In the genomic region with DNA sequence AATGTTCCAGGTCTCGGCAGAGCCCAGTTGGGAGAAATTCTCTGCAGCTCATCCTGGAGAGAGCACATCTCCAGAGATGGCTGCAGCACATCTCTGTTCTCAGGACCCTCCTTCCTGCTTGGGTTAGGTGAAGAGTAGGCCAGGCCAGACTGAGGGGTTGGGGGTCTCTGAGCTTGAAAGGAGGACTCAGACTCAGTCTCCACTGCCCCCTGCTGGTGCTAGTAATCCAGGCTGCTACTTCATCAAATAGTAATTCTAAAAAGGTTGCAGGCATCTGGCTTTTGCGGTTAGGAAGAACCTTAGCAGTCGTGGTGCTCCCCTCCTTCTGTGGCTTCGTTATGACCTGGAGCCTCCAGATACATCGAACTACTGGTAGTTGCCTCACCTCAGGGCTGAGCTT, we compare ENCODE assay signal across 8 cellular contexts. TPM values are rescaled to one million over a fixed set of nuclear protein-coding genes. Genes with fewer than 3 reads are reported as not detected.
DNase-seq lines count a peak whose midpoint lies in the region; ATAC-seq and TF ChIP-seq lines count a peak whose summit lies in the region.

No MANE protein-coding gene starts in this region.

- H4K5ac ChIP-seq in mesendoderm (ENCODE audit: low read length) = no peak overlapping the region

- TF ChIP-seq CTCF in KMS-11 (conservative IDR thresholded peaks at IDR 0.05; ENCODE audit: low read depth, low read length) (peak; percentile 70), astrocyte of the spinal cord (IDR thresholded peaks at IDR 0.05; ENCODE audit: low read depth, low read length) (peak; percentile 79)

- ATAC-seq in GM21786 (IDR thresholded peaks at IDR 0.05; ENCODE audit: unreplicated experiment) (no peak), HG02981 (IDR thresholded peaks at IDR 0.05; ENCODE audit: unreplicated experiment) (no peak)

- H3K56ac ChIP-seq in mesendoderm (ENCODE audit: low read length) = no peak overlapping the region

- H3K79me2 ChIP-seq in KMS-11 (ENCODE audit: insufficient read depth, low read depth) (no peaks in the 10 kb centered on the region), mesendoderm (ENCODE audit: control insufficient read depth, insufficient read depth, low read length) (no peaks in the 10 kb centered on the region)

- H2BK120ac ChIP-seq in mesendoderm (ENCODE audit: low read depth, low read length) = no peak overlapping the region

- H4K20me1 ChIP-seq in KMS-11 (ENCODE audit: insufficient read depth) = no peaks in the 10 kb centered on the region

- peaks cover 7% of the 10 kb centered on the region for H3K79me1 ChIP-seq in mesendoderm (ENCODE audit: low read length)

- H3K4me1 ChIP-seq in KMS-11 (ENCODE audit: low read depth, poor library complexity, severe bottlenecking) (peaks cover 6% of the 10 kb centered on the region), mesendoderm (ENCODE audit: control insufficient read depth, low read depth, low read length) (peaks cover 5% of the 10 kb centered on the region)
- H3K4me1 ChIP-seq in effector memory CD4-positive, alpha-beta T cell (ENCODE audit: control insufficient read depth, insufficient read depth, low read length, poor library complexity, severe bottlenecking) = no peaks in the 10 kb centered on the region

- no peaks in the 10 kb centered on the region for H3K9me3 ChIP-seq in effector memory CD4-positive, alpha-beta T cell (ENCODE audit: control insufficient read depth, low read length)

- DNase-seq in Daoy (ENCODE audit: low read depth) = peak; percentile 24
- DNase-seq in astrocyte of the spinal cord (ENCODE audit: low read depth, low spot score) = no peak
- DNase-seq in mesendoderm = peak; percentile 80
- no peak for DNase-seq in MV-4-11 (lab: John Stamatoyannopoulos, UW)
- DNase-seq in effector memory CD4-positive, alpha-beta T cell = no peak

- no peak overlapping the region for H4K8ac ChIP-seq in mesendoderm (ENCODE audit: low read depth, low read length)

- H3K4ac ChIP-seq in mesendoderm (ENCODE audit: low read depth, low read length) = no peak overlapping the region

- in situ Hi-C loops in astrocyte of the spinal cord (cut with HindIII; ENCODE audit: low sequenced_read_pairs) = no loop called here

- H3K4me2 ChIP-seq in KMS-11 (no peak overlapping the region), mesendoderm (ENCODE audit: low read length) (no peak overlapping the region)

- H3K9ac ChIP-seq in KMS-11 (no peak overlapping the region), mesendoderm (ENCODE audit: low read length) (no peak overlapping the region)

- no peak overlapping the region for H2BK15ac ChIP-seq in mesendoderm (replicated peaks; ENCODE audit: low read depth)

- H2BK5ac ChIP-seq in mesendoderm (ENCODE audit: low read length) = no peak overlapping the region

- no CpG with 5 or more reads among the region's 5 CpGs for WGBS in mesendoderm (ENCODE audit: extremely low coverage, insufficient coverage, low lambda C conversion rate)

- H3K27me3 ChIP-seq in KMS-11 (ENCODE audit: insufficient read depth, low read depth) (no peaks in the 10 kb centered on the region), mesendoderm (ENCODE audit: insufficient read depth, low read length, poor library complexity) (no peaks in the 10 kb centered on the region)
- no peaks in the 10 kb centered on the region for H3K27me3 ChIP-seq in effector memory CD4-positive, alpha-beta T cell (replicated peaks; ENCODE audit: control insufficient read depth, insufficient read depth, low read length, poor library complexity, severe bottlenecking)

- H3K27ac ChIP-seq in KMS-11 = no peak overlapping the region
- H3K27ac ChIP-seq in mesendoderm (ENCODE audit: low read depth, low read length) = no peak overlapping the region
- no peak overlapping the region for H3K27ac ChIP-seq in effector memory CD4-positive, alpha-beta T cell (ENCODE audit: insufficient read depth, low read length, poor library complexity, severe bottlenecking)

- no peak overlapping the region for H3K18ac ChIP-seq in mesendoderm (ENCODE audit: low read length)

- H3K4me3 ChIP-seq in KMS-11 (IDR thresholded peaks at IDR 0.05; ENCODE audit: insufficient read depth, low read depth, low read length) (no peak overlapping the region), astrocyte of the spinal cord (ENCODE audit: low read depth, low read length) (no peak overlapping the region), mesendoderm (ENCODE audit: low read length) (no peak overlapping the region)
- H3K4me3 ChIP-seq in effector memory CD4-positive, alpha-beta T cell (ENCODE audit: insufficient read depth, low read depth, low read length, poor library complexity, severe bottlenecking) = no peak overlapping the region

- H3K36me3 ChIP-seq in KMS-11 (ENCODE audit: insufficient read depth) = no peaks in the 10 kb centered on the region
- H3K36me3 ChIP-seq in mesendoderm (ENCODE audit: control insufficient read depth, insufficient read depth, low read length) = peaks cover 3% of the 10 kb centered on the region
- no peaks in the 10 kb centered on the region for H3K36me3 ChIP-seq in effector memory CD4-positive, alpha-beta T cell (ENCODE audit: control insufficient read depth, insufficient read depth, low read length)

- H2AK5ac ChIP-seq in mesendoderm (ENCODE audit: low read length) = no peak overlapping the region

- no peak overlapping the region for H2AFZ ChIP-seq in KMS-11 (ENCODE audit: low read depth)

- H3K23ac ChIP-seq in mesendoderm (ENCODE audit: low read length) = no peak overlapping the region

RNA-seq across cellular contexts. Expression of gene TUB, which starts 9.7 kb away (rescaled TPM):
- 1.2 and 2.1 TPM in 2 replicates for total RNA-seq in Daoy (2014; rRNA removed; shearing (Covaris generic))
- polyA plus RNA-seq in mesendoderm (2013, experiment 1 of 2) = 8.2 TPM
- polyA plus RNA-seq in mesendoderm (2013, experiment 2 of 2) = 7.9 TPM

Comparison
In these comparisons a context has a peak if more than half of its experiments do, and no peak if none do; other contexts are left out.
1. DNase-seq: peak in Daoy (single experiment) and mesendoderm (single experiment); none in astrocyte of the spinal cord (single experiment), MV-4-11 (single experiment) and effector memory CD4-positive, alpha-beta T cell (0 of 3).